In the genomic region with DNA sequence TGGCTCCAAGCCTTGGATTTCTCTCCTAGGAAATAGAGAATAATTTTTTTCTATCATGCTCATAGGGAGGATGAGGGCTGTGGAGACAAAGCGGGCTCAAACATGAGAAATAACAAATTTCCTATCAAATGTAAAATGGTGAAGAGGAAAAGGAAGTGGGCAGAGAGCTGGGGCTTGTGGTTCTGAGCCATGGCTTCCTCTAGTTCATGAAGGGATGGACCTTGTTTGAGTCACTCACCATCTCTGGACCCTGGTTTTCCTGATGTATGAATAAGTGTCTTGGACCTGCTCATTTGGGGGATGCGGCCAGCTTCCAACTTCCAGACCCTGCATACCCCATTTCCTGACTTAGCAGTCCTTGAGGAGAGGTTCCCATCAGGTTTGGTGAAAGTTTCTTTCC, we compare ENCODE assay signal across 17 cellular contexts.
"Had no signal": no experiment of that assay in that cellular context is flagged by ENCODE, and none has a peak within 500 bp of the region (broad histone marks: within the 10 kb centered on the region; RNA-seq: fewer than 3 reads in every experiment).

No MANE protein-coding gene starts in this region.

- H3K4me1 Mint-ChIP-seq: activated CD4-positive, alpha-beta T cell treated with anti-CD3 and anti-CD28 coated beads, Interleukin-2, amount 10 ng/mL, durations not matched to agents 24 days and 14 days; mesothelial cell of epicardium had no signal

- H3K9me3 Mint-ChIP-seq: type B pancreatic cell had no signal

- H3K36me3 Mint-ChIP-seq: mesothelial cell of epicardium, type B pancreatic cell had no signal

- H3K27me3 Mint-ChIP-seq: activated CD4-positive, alpha-beta T cell treated with anti-CD3 and anti-CD28 coated beads, Interleukin-2, amount 10 ng/mL, durations not matched to agents 24 days and 14 days had no signal

- H3K4me3 Mint-ChIP-seq: activated CD4-positive, alpha-beta T cell treated with anti-CD3 and anti-CD28 coated beads, Interleukin-2, amount 10 ng/mL, durations not matched to agents 24 days and 14 days; mesothelial cell of epicardium; type B pancreatic cell had no signal

- DNase-seq: activated CD4-positive, alpha-beta T cell treated with anti-CD3 and anti-CD28 coated beads, Interleukin-2, amount 10 ng/mL, durations not matched to agents 24 days and 14 days; activated gamma-delta T cell treated with Interleukin-2 at 50 U/mL for 16 hours; amygdala; body of pancreas; hypothalamus; left lung; T-helper 1 cell; T-helper 9 cell; testis had no signal

- FAIRE-seq: colon, frontal cortex, keratinocyte had no signal

- ATAC-seq: body of pancreas, left lung, SK-N-SH treated with all-trans-retinoic acid at 6 μM for 48 hours had no signal

- H3K27ac Mint-ChIP-seq: activated CD4-positive, alpha-beta T cell treated with anti-CD3 and anti-CD28 coated beads, Interleukin-2, amount 10 ng/mL, durations not matched to agents 24 days and 14 days; activated naive CD4-positive, alpha-beta T cell treated with anti-CD3 and anti-CD28 coated beads, Interleukin-2, amount 50 U/mL, for 72 hours; mesothelial cell of epicardium; progenitor cell of endocrine pancreas; type B pancreatic cell had no signal
